7 cellular contexts compared by ENCODE assay signal in the genomic region with DNA sequence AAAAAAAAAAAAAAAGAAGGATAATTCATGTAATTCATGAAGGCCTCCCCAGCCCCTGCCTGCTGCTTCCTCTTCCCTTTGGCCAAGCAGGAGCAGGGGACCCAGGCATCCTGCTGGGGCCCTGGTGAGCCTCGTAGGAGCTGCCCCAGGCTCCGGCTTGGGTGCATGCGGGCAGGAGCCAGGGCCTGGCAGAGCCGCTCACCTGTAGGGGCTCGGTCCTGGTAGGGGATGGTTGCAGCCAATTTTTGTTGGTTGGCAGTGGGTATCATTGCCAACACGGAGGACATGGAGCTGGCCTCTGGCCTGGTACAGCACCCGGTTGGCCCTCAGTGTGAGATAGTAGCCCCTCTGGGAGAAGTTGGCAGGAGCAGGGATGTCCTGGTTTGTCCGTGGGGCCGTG. TPM values are rescaled to one million over a fixed set of nuclear protein-coding genes. Genes with fewer than 3 reads are reported as not detected.
"Had no signal": no experiment of that assay in that cellular context is flagged by ENCODE, and none has a peak within 500 bp of the region (broad histone marks: within the 10 kb centered on the region; RNA-seq: fewer than 3 reads in every experiment).

No MANE protein-coding gene starts in this region.

RNA-seq across cellular contexts. Expression of a gene that starts 10.2 kb away (rescaled TPM):
- total RNA-seq: GM23248, GM23338, H1, H4, H7, H9, HFFc6 had no signal
- polyA plus RNA-seq: H1 had no signal
